ENCODE assay signal across 22 cellular contexts in genomic region chr18:7071600-7071999, GRCh38. TPM values are rescaled to one million over a fixed set of nuclear protein-coding genes. Genes with fewer than 3 reads are reported as not detected.
"Had no signal": no experiment of that assay in that cellular context is flagged by ENCODE, and none has a peak within 500 bp of the region (broad histone marks: within the 10 kb centered on the region; RNA-seq: fewer than 3 reads in every experiment).

No MANE protein-coding gene starts in this region.

- H3K27ac Mint-ChIP-seq: naive B cell; natural killer cell treated with Interleukin-12 subunit alpha and Interleukin-12 subunit beta and Interleukin-15 and Interleukin-18, amount 100 ng/mL, for 72 hours; stimulated activated effector memory CD8-positive, alpha-beta T cell treated with anti-CD3 and anti-CD28 coated beads, Interleukin-12 subunit alpha, Interleukin-12 subunit beta, amount 100 ng/mL, for 72 hours; type B pancreatic cell had no signal

- H3K4me3 Mint-ChIP-seq: mesothelial cell of epicardium; naive B cell; natural killer cell treated with Interleukin-12 subunit alpha and Interleukin-12 subunit beta and Interleukin-15 and Interleukin-18, amount 100 ng/mL, for 72 hours; stimulated activated effector memory CD8-positive, alpha-beta T cell treated with anti-CD3 and anti-CD28 coated beads, Interleukin-12 subunit alpha, Interleukin-12 subunit beta, amount 100 ng/mL, for 72 hours; type B pancreatic cell had no signal

- H3K9me3 Mint-ChIP-seq: mesothelial cell of epicardium, neural crest cell, type B pancreatic cell had no signal

- H3K36me3 Mint-ChIP-seq: naive B cell; natural killer cell treated with Interleukin-12 subunit alpha and Interleukin-12 subunit beta and Interleukin-15 and Interleukin-18, amount 100 ng/mL, for 72 hours; stimulated activated effector memory CD8-positive, alpha-beta T cell treated with anti-CD3 and anti-CD28 coated beads, Interleukin-12 subunit alpha, Interleukin-12 subunit beta, amount 100 ng/mL, for 72 hours had no signal

- H3K4me1 Mint-ChIP-seq: naive B cell; stimulated activated effector memory CD8-positive, alpha-beta T cell treated with anti-CD3 and anti-CD28 coated beads, Interleukin-12 subunit alpha, Interleukin-12 subunit beta, amount 100 ng/mL, for 72 hours had no signal

- H3K27me3 Mint-ChIP-seq: natural killer cell treated with Interleukin-12 subunit alpha and Interleukin-12 subunit beta and Interleukin-15 and Interleukin-18, amount 100 ng/mL, for 72 hours; type B pancreatic cell had no signal

- DNase-seq: dorsolateral prefrontal cortex; effector CD4-positive, alpha-beta T cell; gastrocnemius medialis; head of caudate nucleus; kidney; mesenchymal stem cell; mucosa of descending colon; naive B cell; pancreas; right cardiac atrium; sigmoid colon; stimulated activated CD4-positive, alpha-beta T cell treated with anti-CD3 and anti-CD28 coated beads, Interleukin-2, amount 100 ng/mL, for 24 hours; stimulated activated CD4-positive, alpha-beta T cell treated with anti-CD3 and anti-CD28 coated beads, Interleukin-4, amount 100 ng/mL, for 24 hours; stimulated activated naive CD4-positive, alpha-beta T cell treated with Interleukin-2 at 50 U/mL for 16 hours; stomach; thyroid gland had no signal

- ATAC-seq: gastrocnemius medialis; left lobe of liver; mucosa of descending colon; natural killer cell treated with Interleukin-12 subunit alpha and Interleukin-12 subunit beta and Interleukin-15 and Interleukin-18, amount 100 ng/mL, for 72 hours; pancreas; right cardiac atrium; stimulated activated effector memory CD8-positive, alpha-beta T cell treated with anti-CD3 and anti-CD28 coated beads, Interleukin-12 subunit alpha, Interleukin-12 subunit beta, amount 100 ng/mL, for 72 hours had no signal

RNA-seq across cellular contexts. Expression of gene LAMA1, which starts 46.0 kb away (rescaled TPM):
- total RNA-seq: natural killer cell treated with Interleukin-12 subunit alpha and Interleukin-12 subunit beta and Interleukin-15 and Interleukin-18, amount 100 ng/mL, for 72 hours had no signal
